Comparison of ENCODE assay signal across 11 cellular contexts in the genomic region with DNA sequence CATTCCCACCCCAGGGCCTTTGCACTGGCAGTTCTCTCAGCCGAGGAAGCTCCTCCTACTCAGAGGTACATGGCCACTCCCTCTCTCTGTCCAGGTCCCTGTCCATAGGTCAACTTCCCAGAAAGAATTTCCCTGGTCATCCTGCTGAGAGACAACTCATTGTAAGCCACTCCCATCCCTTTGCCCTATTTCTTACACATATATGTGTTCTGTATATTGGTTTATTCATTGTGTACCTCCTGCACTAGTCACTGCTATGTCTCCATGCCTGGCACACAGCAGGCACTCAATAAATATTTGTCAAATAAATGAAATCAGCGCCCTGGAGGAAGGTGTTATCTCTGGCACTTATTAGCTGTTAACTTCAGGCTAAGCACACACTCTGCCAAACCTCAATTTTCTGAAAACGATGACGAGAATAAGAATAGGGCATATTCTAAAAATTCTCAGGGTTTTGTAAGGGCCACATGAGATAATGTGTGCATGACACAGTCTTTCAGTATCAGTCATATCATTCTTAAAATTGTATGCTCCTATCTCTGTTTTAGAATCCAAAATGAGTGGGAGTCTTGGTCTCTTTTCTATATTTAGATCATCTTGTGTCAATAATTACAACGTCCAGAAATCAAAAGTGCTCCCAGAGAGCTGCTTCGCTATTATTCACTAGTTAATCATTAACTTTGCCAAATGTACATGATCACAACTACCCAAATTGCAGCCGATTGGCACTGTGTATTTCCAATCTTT.
DNase-seq lines count a peak whose midpoint lies in the region; ATAC-seq and TF ChIP-seq lines count a peak whose summit lies in the region.
"Had no signal": no experiment of that assay in that cellular context is flagged by ENCODE, and none has a peak within 500 bp of the region (broad histone marks: within the 10 kb centered on the region; RNA-seq: fewer than 3 reads in every experiment).

No MANE protein-coding gene starts in this region.

- H3K4me2 ChIP-seq in PC-9 = no peak overlapping the region

- BruUV-seq in PC-9 (replicated peaks; lab: Mats Ljungman, UMichigan) = no TSS peak

- peak; percentile 82 for ATAC-seq in GM18858 (IDR thresholded peaks at IDR 0.05; ENCODE audit: unreplicated experiment)
- peak; percentile 76 for ATAC-seq in GM21576 (IDR thresholded peaks at IDR 0.05; ENCODE audit: unreplicated experiment)
- ATAC-seq in HG03159 (IDR thresholded peaks at IDR 0.05; ENCODE audit: unreplicated experiment) = peak; percentile 86
- peak; percentile 57 for ATAC-seq in left colon

- H4K20me1 ChIP-seq in PC-9 (ENCODE audit: insufficient read depth) = no peaks in the 10 kb centered on the region

- POLR2A ChIA-PET in PC-9 (lab: Charles Lee; ENCODE audit: unreplicated experiment) = no interaction called here

- H3K4me1 ChIP-seq in PC-9 (replicated peaks; ENCODE audit: insufficient read depth) = no peaks in the 10 kb centered on the region

- H3K36me3 ChIP-seq in PC-9 (ENCODE audit: low read depth) = no peaks in the 10 kb centered on the region
- H3K36me3 ChIP-seq: cardiac muscle cell had no signal

- H2AFZ ChIP-seq in PC-9 = no peak overlapping the region

- intact Hi-C loops in left colon (cut with DNase I, micrococcal nuclease) (no loop called here), PC-9 (cut with micrococcal nuclease; ENCODE audit: unreplicated experiment) (no loop called here)

- H3K9me3 ChIP-seq in PC-9 (ENCODE audit: insufficient read depth, low read depth) = no peaks in the 10 kb centered on the region

- H3K79me2 ChIP-seq in PC-9 (ENCODE audit: low read depth) = no peaks in the 10 kb centered on the region

- H3F3A ChIP-seq in PC-9 (ENCODE audit: insufficient read depth, low read depth) = no peaks in the 10 kb centered on the region

- DNase-seq in left colon (peak in 1 of 2 donors; percentile 5), NCI-H510A treated with DMSO at 0.1 percent for 48 hours (lab: John Stamatoyannopoulos, UW) (no peak), HuH-7.5 (ENCODE audit: low spot score) (no peak), EL (no peak), PC-9 (no peak)
- DNase-seq: activated T-cell treated with anti-CD3 and anti-CD28 coated beads for 4 hours, NCI-H1694 had no signal

- H3K27me3 ChIP-seq in PC-9 (ENCODE audit: insufficient read depth, low read depth) = peaks cover 25% of the 10 kb centered on the region
- H3K27me3 ChIP-seq: cardiac muscle cell had no signal

- H3K27ac ChIP-seq in PC-9 = no peak overlapping the region
- H3K27ac ChIP-seq: cardiac muscle cell had no signal

- H3K4me3 ChIP-seq in PC-9 = no peak overlapping the region
- H3K4me3 ChIP-seq: cardiac muscle cell had no signal

- H3K9me2 ChIP-seq in PC-9 (ENCODE audit: insufficient read depth) = no peaks in the 10 kb centered on the region

- TF ChIP-seq CTCF in PC-9 (conservative IDR thresholded peaks at IDR 0.05) = no peak

- CTCF ChIA-PET in PC-9 (lab: Charles Lee) = no interaction called here
